ENCODE assay signal across 23 cellular contexts in the genomic region with DNA sequence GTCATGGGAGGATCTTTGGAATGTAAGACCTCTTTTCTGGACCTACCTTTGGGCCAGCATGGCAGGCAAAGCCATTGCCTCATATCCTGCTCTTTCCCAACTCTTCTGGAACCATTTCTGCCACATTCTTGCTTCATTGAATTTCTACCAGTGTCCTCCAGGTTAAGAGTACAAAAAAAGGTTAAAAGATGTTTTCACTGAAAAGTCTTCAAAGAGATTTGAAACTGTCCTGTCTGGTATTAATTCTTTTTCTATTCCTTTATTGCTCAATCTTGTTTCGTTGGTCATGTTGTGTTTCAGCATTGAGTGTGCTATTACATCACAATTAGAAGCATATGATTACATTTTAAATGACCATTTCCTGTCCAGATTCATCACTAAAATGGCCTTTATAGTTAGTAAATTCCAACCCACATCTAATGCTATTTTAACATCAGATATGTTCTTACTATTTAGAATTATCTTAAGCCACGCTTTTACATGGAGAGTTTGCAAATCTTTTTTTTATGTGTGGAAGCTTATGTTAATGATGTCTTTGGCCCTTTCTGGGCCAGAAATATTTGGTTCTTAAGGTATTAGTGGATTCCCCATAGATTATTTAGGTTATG.
DNase-seq lines count a peak whose midpoint lies in the region; ATAC-seq and TF ChIP-seq lines count a peak whose summit lies in the region.
"Had no signal": no experiment of that assay in that cellular context is flagged by ENCODE, and none has a peak within 500 bp of the region (broad histone marks: within the 10 kb centered on the region; RNA-seq: fewer than 3 reads in every experiment).

No MANE protein-coding gene starts in this region.

- H4K91ac ChIP-seq in mesenchymal stem cell (ENCODE audit: low read length), result no peak overlapping the region

- no peak for ATAC-seq in HG02623 (IDR thresholded peaks at IDR 0.05; ENCODE audit: unreplicated experiment)
- ATAC-seq: CD8-positive, alpha-beta T cell; effector memory CD8-positive, alpha-beta T cell; PC-3 had no signal

- peak overlapping the region; percentile 28 to 58 for H3K18ac ChIP-seq in mesenchymal stem cell (ENCODE audit: low read depth in 1 of 2, low read length in 2 of 2)

- H3K4me3 ChIP-seq in mesenchymal stem cell (ENCODE audit: insufficient read depth in 1 of 2, low read depth in 1 of 2, low read length in 2 of 2) (peak overlapping the region in 1 of 2 experiments; percentile 5), esophagus muscularis mucosa (no peak overlapping the region), coronary artery (no peak overlapping the region)
- H3K4me3 ChIP-seq: prostate gland, SJCRH30, spleen had no signal

- no peaks in the 10 kb centered on the region for H3K36me3 ChIP-seq in mesenchymal stem cell (ENCODE audit: control insufficient read depth in 1 of 2, insufficient read depth in 2 of 2, low read depth in 1 of 2, low read length in 2 of 2)
- H3K36me3 ChIP-seq in esophagus muscularis mucosa, result no peaks in the 10 kb centered on the region
- H3K36me3 ChIP-seq: prostate gland, SJCRH30, spleen, WERI-Rb-1 had no signal

- no peak for TF ChIP-seq POLR2A in esophagus muscularis mucosa (IDR thresholded peaks at IDR 0.05; ENCODE audit: low read depth)

- DNase-seq in AG09319 (ENCODE audit: extremely low read depth, low read depth) (peak; percentile 58), HS-5 (ENCODE audit: low read depth) (peak; percentile 56), dedifferentiated amniotic fluid mesenchymal stem cell (ENCODE audit: extremely low spot score) (peak; percentile 44), mesenchymal stem cell (peak; percentile 45), esophagus muscularis mucosa (ENCODE audit: extremely low spot score) (no peak), coronary artery (ENCODE audit: low spot score) (no peak), SK-N-DZ (ENCODE audit: low spot score) (no peak)
- DNase-seq: activated CD8-positive, alpha-beta memory T cell treated with anti-CD3 and anti-CD28 coated beads, Interleukin-2, amount 50 U/mL, for 48 hours; activated gamma-delta T cell treated with Interleukin-2 at 50 U/mL for 16 hours; CD8-positive, alpha-beta T cell; DMS79; effector memory CD8-positive, alpha-beta T cell; foreskin melanocyte; left cardiac atrium; NCI-H1417 treated with DMSO at 0.1 percent for 48 hours; PC-3; SJCRH30; spleen; stimulated activated CD4-positive, alpha-beta T cell treated with anti-CD3 and anti-CD28 coated beads, Interleukin-4, amount 100 ng/mL, for 4 hours; T-helper 2 cell; WERI-Rb-1 had no signal

- no peak overlapping the region for H3K23ac ChIP-seq in mesenchymal stem cell (ENCODE audit: low read length in 2 of 2)

- TF ChIP-seq EP300 in esophagus muscularis mucosa (IDR thresholded peaks at IDR 0.05), result no peak

- H2AFZ ChIP-seq in mesenchymal stem cell (ENCODE audit: low read depth, low read length), result no peak overlapping the region

- H3K9ac ChIP-seq in mesenchymal stem cell (ENCODE audit: low read length), result peak overlapping the region; percentile 67

- H2BK12ac ChIP-seq in mesenchymal stem cell (ENCODE audit: low read length in 2 of 2), result peak overlapping the region; percentile 73 to 75

- no peak overlapping the region for H3K14ac ChIP-seq in mesenchymal stem cell (ENCODE audit: low read length in 2 of 2)

- H3K27ac ChIP-seq in mesenchymal stem cell (ENCODE audit: low read length, poor library complexity, severe bottlenecking), result no peak overlapping the region
- no peak overlapping the region for H3K27ac ChIP-seq in esophagus muscularis mucosa (replicated peaks in 1 of 4)
- H3K27ac ChIP-seq in coronary artery, result peak overlapping the region in 1 of 2 donors; percentile 16
- H3K27ac ChIP-seq: prostate gland, SJCRH30, spleen, WERI-Rb-1 had no signal

- WGBS in mesenchymal stem cell, result 100% methylated on average over 1 of the region's 2 CpGs
- WGBS in esophagus muscularis mucosa, result 77% methylated on average over 2 of the region's 2 CpGs

- no peak overlapping the region for H3K4me2 ChIP-seq in mesenchymal stem cell (ENCODE audit: low read length, poor library complexity, severe bottlenecking)

- no peaks in the 10 kb centered on the region for H3K79me1 ChIP-seq in mesenchymal stem cell (replicated peaks; ENCODE audit: low read length, poor library complexity, severe bottlenecking)

- no peak overlapping the region for H2BK120ac ChIP-seq in mesenchymal stem cell (ENCODE audit: low read depth, low read length)

- no peak overlapping the region for H2AK5ac ChIP-seq in mesenchymal stem cell (ENCODE audit: low read length, severe bottlenecking)

- H2BK5ac ChIP-seq in mesenchymal stem cell (ENCODE audit: low read depth, low read length, poor library complexity, severe bottlenecking), result no peak overlapping the region

- H2BK15ac ChIP-seq in mesenchymal stem cell (ENCODE audit: low read depth, poor library complexity, severe bottlenecking), result no peak overlapping the region

- H3K9me3 ChIP-seq in mesenchymal stem cell (ENCODE audit: control insufficient read depth, low read length), result no peaks in the 10 kb centered on the region
- H3K9me3 ChIP-seq in esophagus muscularis mucosa, result no peaks in the 10 kb centered on the region
- H3K9me3 ChIP-seq: prostate gland, SJCRH30, spleen had no signal

- intact Hi-C loops in esophagus muscularis mucosa (cut with DNase I), result no loop called here

- TF ChIP-seq CTCF in AG09319 (IDR thresholded peaks at IDR 0.05; ENCODE audit: low read depth, low read length) (no peak), esophagus muscularis mucosa (IDR thresholded peaks at IDR 0.05) (no peak), coronary artery (IDR thresholded peaks at IDR 0.05) (no peak)

- no peak overlapping the region for H4K8ac ChIP-seq in mesenchymal stem cell (ENCODE audit: low read length)

- no peaks in the 10 kb centered on the region for H3K4me1 ChIP-seq in mesenchymal stem cell (ENCODE audit: control insufficient read depth, insufficient read depth, low read depth, low read length)
- peaks cover 0 to 4% (median 0%) of the 10 kb centered on the region in 4 donors for H3K4me1 ChIP-seq in esophagus muscularis mucosa
- H3K4me1 ChIP-seq: prostate gland, SJCRH30, spleen had no signal

- peak overlapping the region; percentile 9 to 63 for H3K4ac ChIP-seq in mesenchymal stem cell (ENCODE audit: low read depth in 1 of 2, low read length in 2 of 2)

- H3K27me3 ChIP-seq in mesenchymal stem cell (ENCODE audit: control insufficient read depth in 1 of 2, insufficient read depth in 1 of 2, low read length in 2 of 2), result no peaks in the 10 kb centered on the region
- no peaks in the 10 kb centered on the region for H3K27me3 ChIP-seq in esophagus muscularis mucosa
- H3K27me3 ChIP-seq: SJCRH30, spleen had no signal

Comparison
In these comparisons a context has a peak if more than half of its experiments do, and no peak if none do; other contexts are left out.
1. DNase-seq: peak in AG09319 (single experiment), HS-5 (single experiment), dedifferentiated amniotic fluid mesenchymal stem cell (single experiment) and mesenchymal stem cell (single experiment); none in esophagus muscularis mucosa (single experiment), coronary artery (single experiment) and SK-N-DZ (single experiment).